In genomic region chr5:40895440-40896425, GRCh38 we compare ENCODE assay signal across 1 cellular context.
A peak's percentile ranks its signal among the peaks of the same experiment; 100 is the strongest.
TF ChIP-seq lines count a peak whose summit lies in the region.

No MANE protein-coding gene starts in this region.

TF ChIP-seq in WTC11, 78 proteins besides CTCF, POLR2A, EP300 and RAD21 (continued from another document):
- TF ChIP-seq MAX (CRISPR knock-in tag; IDR thresholded peaks at IDR 0.05): 0 out of 2 replicates have a peak, but pooled peaks have one; percentile 43
- peak; percentile 57; the same call in 1 of the 2 replicates for TF ChIP-seq FOXP1 (CRISPR knock-in tag; IDR thresholded peaks at IDR 0.05; ENCODE audit: borderline replicate concordance)
- TF ChIP-seq FOXP4 (CRISPR knock-in tag; IDR thresholded peaks at IDR 0.05): 0 out of 2 replicates have a peak, but pooled peaks have one; percentile 16
- TF ChIP-seq TEAD1 (CRISPR knock-in tag; IDR thresholded peaks at IDR 0.05): 0 out of 2 replicates have a peak, but pooled peaks have one; percentile 35
